19 cellular contexts compared by ENCODE assay signal in the genomic region with DNA sequence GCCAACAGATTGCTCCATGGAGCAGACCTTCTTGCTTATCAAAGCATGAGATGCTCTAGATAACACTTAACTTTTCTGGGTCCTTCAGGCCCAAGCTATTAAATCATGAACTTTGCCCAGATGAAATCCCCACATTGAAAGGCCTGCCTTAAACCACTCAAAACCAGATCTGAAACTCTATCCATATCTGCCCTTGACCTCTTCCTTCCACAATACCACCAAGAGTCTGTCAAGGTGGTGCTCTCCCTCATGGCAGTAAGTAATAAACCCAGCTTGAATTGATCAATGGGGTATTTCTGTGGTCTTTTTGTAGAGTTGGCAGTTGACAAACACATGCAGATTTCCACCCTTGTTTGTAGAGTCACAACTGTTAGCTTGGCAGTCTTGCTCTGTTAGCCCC.
"Had no signal": no experiment of that assay in that cellular context is flagged by ENCODE, and none has a peak within 500 bp of the region (broad histone marks: within the 10 kb centered on the region; RNA-seq: fewer than 3 reads in every experiment).

No MANE protein-coding gene starts in this region.

- H3K27me3 ChIP-seq: brain microvascular endothelial cell, neural progenitor cell, tibial artery had no signal

- H3K4me1 ChIP-seq: neural progenitor cell had no signal

- FAIRE-seq: endothelial cell of umbilical vein, frontal cortex, small intestine had no signal

- H3K9ac ChIP-seq: neural progenitor cell had no signal

- H3K4me3 ChIP-seq: lung, neural progenitor cell, tibial artery had no signal

- H2AFZ ChIP-seq: neural progenitor cell had no signal

- H3K9me3 ChIP-seq: tibial artery had no signal

- DNase-seq: activated gamma-delta T cell treated with Interleukin-2 at 50 U/mL for 16 hours; activated T-cell treated with anti-CD3 and anti-CD28 coated beads, Interleukin-2, amount 50 U/mL, for 1 hour; aorta; brain microvascular endothelial cell; central memory CD4-positive, alpha-beta T cell; effector memory CD4-positive, alpha-beta T cell; hypothalamus; naive thymus-derived CD8-positive, alpha-beta T cell; small intestine; stimulated activated CD4-positive, alpha-beta T cell treated with anti-CD3 and anti-CD28 coated beads, Interleukin-15, amount 100 ng/mL, for 24 hours; stimulated activated naive CD4-positive, alpha-beta T cell; substantia nigra; T-cell; tibial artery; WERI-Rb-1 had no signal

- H3K36me3 ChIP-seq: brain microvascular endothelial cell, neural progenitor cell, tibial artery, WERI-Rb-1 had no signal

- H3K27ac ChIP-seq: brain microvascular endothelial cell, neural progenitor cell, tibial artery, WERI-Rb-1 had no signal

- H3K4me2 ChIP-seq: neural progenitor cell had no signal
